In genomic region chr2:8681786-8682692, GRCh38 we compare ENCODE assay signal across 1 cellular context.
TF ChIP-seq lines count a peak whose summit lies in the region.

Gene ID2, plus strand, starts transcription at chr2:8682056. Its CDS starts 110 bp downstream, at chr2:8682166.

TF ChIP-seq in A549, 52 proteins besides CTCF, POLR2A, EP300 and RAD21 (continued from another document):
- TF ChIP-seq RCOR1 (IDR thresholded peaks at IDR 0.05; ENCODE audit: low read depth, low read length) = no peak
- TF ChIP-seq ZC3H11A (IDR thresholded peaks at IDR 0.05) = no peak
- TF ChIP-seq JUNB (IDR thresholded peaks at IDR 0.05) = no peak
- no peak for TF ChIP-seq HDAC2 (IDR thresholded peaks at IDR 0.05)
- TF ChIP-seq MAFK (IDR thresholded peaks at IDR 0.05; ENCODE audit: partially characterized antibody) = no peak
- TF ChIP-seq CHD4 (IDR thresholded peaks at IDR 0.05; ENCODE audit: borderline replicate concordance) = no peak
- TF ChIP-seq E2F6 (IDR thresholded peaks at IDR 0.05; ENCODE audit: borderline replicate concordance, low read depth) = no peak
- TF ChIP-seq RFX5 (IDR thresholded peaks at IDR 0.05) = no peak
- TF ChIP-seq PBX3 (IDR thresholded peaks at IDR 0.05) = peak; percentile 99
- TF ChIP-seq USF2 (IDR thresholded peaks at IDR 0.05) = peak; percentile 41; the same call in 1 of the 2 replicates
- TF ChIP-seq NFE2L2 (conservative IDR thresholded peaks at IDR 0.05; ENCODE audit: low read length) = no peak
- TF ChIP-seq MAX (IDR thresholded peaks at IDR 0.05) = peak; percentile 64
- no peak for TF ChIP-seq RARB (CRISPR knock-in tag; IDR thresholded peaks at IDR 0.05)
- TF ChIP-seq CEBPB (IDR thresholded peaks at IDR 0.05) = no peak; a peak in 1 of 4 replicates
- TF ChIP-seq HES2 (IDR thresholded peaks at IDR 0.05) = no peak
- TF ChIP-seq MYC (IDR thresholded peaks at IDR 0.05; ENCODE audit: borderline replicate concordance, low read length) = peak; percentile 50; the same call in 1 of the 2 replicates
- no peak for TF ChIP-seq SREBF2 (IDR thresholded peaks at IDR 0.05)
- no peak for TF ChIP-seq ESRRA (IDR thresholded peaks at IDR 0.05; ENCODE audit: borderline replicate concordance, low read length)
- no peak for TF ChIP-seq HOXB13 (CRISPR knock-in tag; IDR thresholded peaks at IDR 0.05; ENCODE audit: low read depth)
- TF ChIP-seq FOSL2 (IDR thresholded peaks at IDR 0.05) = no peak
- TF ChIP-seq FOSL2 (CRISPR knock-in tag; IDR thresholded peaks at IDR 0.05) = no peak; the same call in 1 of the 2 replicates
- no peak for TF ChIP-seq MAZ (IDR thresholded peaks at IDR 0.05; ENCODE audit: borderline replicate concordance, low read depth, low read length)
- TF ChIP-seq NR3C1 (IDR thresholded peaks at IDR 0.05) = no peak
- peak; percentile 10; the same call in 1 of the 2 replicates for TF ChIP-seq KDM5A (IDR thresholded peaks at IDR 0.05)
- TF ChIP-seq JUN (IDR thresholded peaks at IDR 0.05) = peak; percentile 97 to 100
- peak; percentile 46; the same call in 1 of the 2 replicates for TF ChIP-seq GATA3 (IDR thresholded peaks at IDR 0.05; ENCODE audit: borderline replicate concordance)
- peak; percentile 80; the same call in 1 of the 2 replicates for TF ChIP-seq PHF8 (IDR thresholded peaks at IDR 0.05; ENCODE audit: borderline replicate concordance, low read depth)
- TF ChIP-seq BHLHE40 (IDR thresholded peaks at IDR 0.05; ENCODE audit: low read depth, low read length) = peak; percentile 45; the same call in 1 of the 2 replicates
- no peak; the same call in 1 of the 2 replicates for TF ChIP-seq FOSB (CRISPR knock-in tag; IDR thresholded peaks at IDR 0.05)
- 0 out of 2 replicates have a peak, but pooled peaks have one; percentile 34 for TF ChIP-seq RNF2 (IDR thresholded peaks at IDR 0.05; ENCODE audit: borderline replicate concordance, low read depth)
- TF ChIP-seq POLR2AphosphoS2 (conservative IDR thresholded peaks at IDR 0.05; ENCODE audit: low read length) = no peak; the same call in 1 of the 2 replicates
- peak; percentile 99 for TF ChIP-seq BCL3 (IDR thresholded peaks at IDR 0.05)
- TF ChIP-seq TP53 (CRISPR knock-in tag; IDR thresholded peaks at IDR 0.05) = no peak; the same call in 1 of the 2 replicates
TF ChIP-seq in A549: peak in this region for 15.
